ENCODE assay signal across 10 cellular contexts in the genomic region with DNA sequence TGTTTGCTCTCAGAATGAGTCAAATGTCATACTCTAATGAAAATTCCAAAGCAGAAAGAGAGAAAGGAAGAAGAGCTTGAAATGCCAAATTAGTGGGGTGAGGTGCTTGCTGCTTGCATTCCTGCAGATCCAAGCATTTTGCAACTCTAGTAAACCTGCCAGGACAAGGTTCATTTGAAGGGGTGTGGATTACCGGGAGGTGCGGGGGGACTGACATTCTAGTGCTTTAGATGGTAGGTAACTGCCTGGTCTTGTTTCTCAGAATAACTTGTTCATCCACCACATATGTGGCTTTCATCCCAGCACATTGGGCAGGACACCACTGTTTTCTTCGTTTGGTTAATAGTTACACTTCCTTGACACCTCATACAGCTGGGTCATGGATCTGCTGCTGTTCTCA.
DNase-seq lines count a peak whose midpoint lies in the region; ATAC-seq and TF ChIP-seq lines count a peak whose summit lies in the region.
"Had no signal": no experiment of that assay in that cellular context is flagged by ENCODE, and none has a peak within 500 bp of the region (broad histone marks: within the 10 kb centered on the region; RNA-seq: fewer than 3 reads in every experiment).

No MANE protein-coding gene starts in this region.

- no peaks in the 10 kb centered on the region for H3K27me3 Mint-ChIP-seq in GM23338 (ENCODE audit: insufficient read depth, low read depth, poor library complexity)

- no peaks in the 10 kb centered on the region for H3K9me3 Mint-ChIP-seq in GM23338

- no peak for TF ChIP-seq POLR2A in body of pancreas (IDR thresholded peaks at IDR 0.05)
- TF ChIP-seq POLR2A in sigmoid colon (IDR thresholded peaks at IDR 0.05) = no peak

- no peaks in the 10 kb centered on the region for H3F3A ChIP-seq in GM23338 (replicated peaks; ENCODE audit: low read depth)

- H3K79me2 ChIP-seq in GM23338 (replicated peaks; ENCODE audit: insufficient read depth) = no peaks in the 10 kb centered on the region

- no peak overlapping the region for H2AFZ ChIP-seq in GM23338
- no peak overlapping the region for H2AFZ ChIP-seq in neuronal stem cell (ENCODE audit: low read length)

- peak; percentile 68 for ATAC-seq in GM23338
- peak; percentile 78 for ATAC-seq in body of pancreas
- ATAC-seq in GM18868 (IDR thresholded peaks at IDR 0.05; ENCODE audit: unreplicated experiment) = no peak
- ATAC-seq: stimulated activated naive CD8-positive, alpha-beta T cell treated with anti-CD3 and anti-CD28 coated beads, Interleukin-15, Interleukin-2, amounts not matched to agents 100 U/mL and 50 U/mL, for 24 hours had no signal

- H3K27ac ChIP-seq in GM23338 (ENCODE audit: low read depth) = peak overlapping the region; percentile 51
- peak overlapping the region in 2 of 4 donors; percentile 56 to 57 for H3K27ac ChIP-seq in body of pancreas
- peak overlapping the region; percentile 58 to 82 (median 76) for H3K27ac ChIP-seq in sigmoid colon
- H3K27ac ChIP-seq in neuronal stem cell (replicated peaks; ENCODE audit: low read length) = no peak overlapping the region

- H4K91ac ChIP-seq in neuronal stem cell (ENCODE audit: low read depth, low read length, poor library complexity) = no peak overlapping the region

- no peak overlapping the region for H3K9ac ChIP-seq in neuronal stem cell (ENCODE audit: low read depth, low read length, poor library complexity)

- no peak overlapping the region for H2BK15ac ChIP-seq in neuronal stem cell (ENCODE audit: low read length)

- H3K4ac ChIP-seq in neuronal stem cell (ENCODE audit: low read length) = no peak overlapping the region

- H3K9me2 ChIP-seq in GM23338 (ENCODE audit: insufficient read depth) = no peaks in the 10 kb centered on the region

- no peak overlapping the region for H4K8ac ChIP-seq in neuronal stem cell (ENCODE audit: low read depth, low read length)

- H3K36me3 Mint-ChIP-seq in GM23338 (ENCODE audit: low read depth) = no peaks in the 10 kb centered on the region

- 15 to 21% methylated on average over 3 of the region's 3 CpGs for WGBS in body of pancreas, 2 donors
- WGBS in sigmoid colon, 2 donors = 15 to 63% methylated on average over 3 of the region's 3 CpGs
- no CpG with 5 or more reads among the region's 3 CpGs for WGBS in neuronal stem cell (ENCODE audit: extremely low coverage in 2 of 2, insufficient read length in 2 of 2, insufficient replicate concordance in 1 of 2), 2 donors

- H3K23ac ChIP-seq in neuronal stem cell (ENCODE audit: low read depth, low read length, poor library complexity) = no peak overlapping the region

- no peak overlapping the region for H2BK5ac ChIP-seq in neuronal stem cell (ENCODE audit: low read length)

- H3K36me3 ChIP-seq in GM23338 (ENCODE audit: insufficient read depth) (no peaks in the 10 kb centered on the region), body of pancreas (replicated peaks in 1 of 2; ENCODE audit: insufficient read depth in 1 of 2, low read depth in 2 of 2) (no peaks in the 10 kb centered on the region), sigmoid colon (no peaks in the 10 kb centered on the region), neuronal stem cell (replicated peaks in 1 of 2; ENCODE audit: control insufficient read depth in 2 of 2, insufficient read depth in 2 of 2, low read length in 2 of 2) (no peaks in the 10 kb centered on the region)

- intact Hi-C loops in body of pancreas (cut with DNase I) = no loop called here
- intact Hi-C loops in sigmoid colon (cut with DNase I) = loop anchor here (5.0 to 10.0 kb wide), 4 partner anchors 39 to 969 kb away; partner anchors contain the start of genes RNU6-7 and RNU6-8

- no peak overlapping the region for H2BK12ac ChIP-seq in neuronal stem cell (ENCODE audit: low read length)

- no peaks in the 10 kb centered on the region for H3K79me1 ChIP-seq in neuronal stem cell (ENCODE audit: low read depth, low read length)

- DNase-seq in GM23338 (ENCODE audit: low spot score) = peak; percentile 62
- peak; percentile 31 to 58 (median 52) for DNase-seq in body of pancreas
- peak; percentile 37 for DNase-seq in iPS-NIHi11 (ENCODE audit: low spot score)
- peak; percentile 78 for DNase-seq in sigmoid colon
- no peak for DNase-seq in NCI-H510A treated with DMSO at 0.1 percent for 48 hours (lab: John Stamatoyannopoulos, UW)
- DNase-seq in neuronal stem cell (ENCODE audit: low spot score) = no peak
- no peak for DNase-seq in amniotic stem cell (lab: John Stamatoyannopoulos, UW)
- DNase-seq: H7; stimulated activated naive CD8-positive, alpha-beta T cell treated with anti-CD3 and anti-CD28 coated beads, Interleukin-15, Interleukin-2, amounts not matched to agents 100 U/mL and 50 U/mL, for 24 hours had no signal

- peak overlapping the region; percentile 56 for H3K27ac Mint-ChIP-seq in GM23338

- 0 out of 2 replicates have a peak overlapping the region, but pooled peaks have one; percentile 4 for H3K4me2 ChIP-seq in GM23338
- H3K4me2 ChIP-seq in neuronal stem cell (ENCODE audit: insufficient read depth, low read length, poor library complexity, severe bottlenecking) = no peak overlapping the region

- H3K9me3 ChIP-seq in body of pancreas = no peaks in the 10 kb centered on the region
- H3K9me3 ChIP-seq in sigmoid colon = no peaks in the 10 kb centered on the region
- no peaks in the 10 kb centered on the region for H3K9me3 ChIP-seq in neuronal stem cell (replicated peaks in 1 of 2; ENCODE audit: control insufficient read depth in 2 of 2, insufficient read depth in 1 of 2, low read depth in 1 of 2, low read length in 2 of 2)

- H3K4me3 Mint-ChIP-seq in GM23338 = no peak overlapping the region

- H3K4me3 ChIP-seq in GM23338 = no peak overlapping the region
- H3K4me3 ChIP-seq in body of pancreas = no peak overlapping the region
- no peak overlapping the region for H3K4me3 ChIP-seq in sigmoid colon
- H3K4me3 ChIP-seq in neuronal stem cell (ENCODE audit: low read length in 2 of 2) = no peak overlapping the region

- no peak for TF ChIP-seq CTCF in GM23338 (conservative IDR thresholded peaks at IDR 0.05; ENCODE audit: low read depth in 2 of 2)
- no peak for TF ChIP-seq CTCF in body of pancreas (IDR thresholded peaks at IDR 0.05)
- no peak for TF ChIP-seq CTCF in sigmoid colon (IDR thresholded peaks at IDR 0.05)

- no peak for TF ChIP-seq EP300 in sigmoid colon (IDR thresholded peaks at IDR 0.05)

- H3K27me3 ChIP-seq in GM23338 (ENCODE audit: insufficient read depth) (no peaks in the 10 kb centered on the region), body of pancreas (no peaks in the 10 kb centered on the region), sigmoid colon (no peaks in the 10 kb centered on the region), neuronal stem cell (ENCODE audit: control insufficient read depth in 3 of 3, insufficient read depth in 3 of 3, low read depth in 1 of 3, low read length in 3 of 3) (no peaks in the 10 kb centered on the region)

- H2BK120ac ChIP-seq in neuronal stem cell (ENCODE audit: low read depth, low read length) = no peak overlapping the region

- H3K4me1 ChIP-seq in GM23338 (ENCODE audit: insufficient read depth) (no peaks in the 10 kb centered on the region; the same call in 1 of the 2 replicates), body of pancreas (peaks cover 7% of the 10 kb centered on the region), sigmoid colon (peaks cover 0 to 97% (median 75%) of the 10 kb centered on the region in 4 donors), neuronal stem cell (ENCODE audit: control insufficient read depth in 2 of 2, insufficient read depth in 1 of 2, low read depth in 1 of 2, low read length in 2 of 2) (peaks cover 12 to 14% of the 10 kb centered on the region in 2 donors)

- H3K14ac ChIP-seq in neuronal stem cell (ENCODE audit: low read length) = no peak overlapping the region

- H3K18ac ChIP-seq in neuronal stem cell (ENCODE audit: low read length) = no peak overlapping the region

- H3K4me1 Mint-ChIP-seq in GM23338 = peaks cover 24% of the 10 kb centered on the region

- H4K20me1 ChIP-seq in GM23338 (replicated peaks; ENCODE audit: insufficient read depth) = no peaks in the 10 kb centered on the region

- H2AK5ac ChIP-seq in neuronal stem cell (ENCODE audit: low read depth, low read length) = no peak overlapping the region

TF ChIP-seq in GM23338, 12 proteins besides CTCF, POLR2A, EP300 and RAD21:
- TF ChIP-seq STAT1 (IDR thresholded peaks at IDR 0.05; ENCODE audit: unreplicated experiment) = no peak
- TF ChIP-seq ETS1 (IDR thresholded peaks at IDR 0.05) = no peak
- TF ChIP-seq CREB1 (CRISPR knock-in tag; IDR thresholded peaks at IDR 0.05; ENCODE audit: low read depth) = no peak

Comparison
In these comparisons a context has a peak if more than half of its experiments do, and no peak if none do; other contexts are left out.
1. DNase-seq: peak in GM23338 (single experiment), body of pancreas (4 of 4), iPS-NIHi11 (single experiment) and sigmoid colon (single experiment); none in NCI-H510A treated with DMSO at 0.1 percent for 48 hours (single experiment), neuronal stem cell (single experiment) and amniotic stem cell (single experiment).